ENCODE assay signal across 8 cellular contexts in the genomic region with DNA sequence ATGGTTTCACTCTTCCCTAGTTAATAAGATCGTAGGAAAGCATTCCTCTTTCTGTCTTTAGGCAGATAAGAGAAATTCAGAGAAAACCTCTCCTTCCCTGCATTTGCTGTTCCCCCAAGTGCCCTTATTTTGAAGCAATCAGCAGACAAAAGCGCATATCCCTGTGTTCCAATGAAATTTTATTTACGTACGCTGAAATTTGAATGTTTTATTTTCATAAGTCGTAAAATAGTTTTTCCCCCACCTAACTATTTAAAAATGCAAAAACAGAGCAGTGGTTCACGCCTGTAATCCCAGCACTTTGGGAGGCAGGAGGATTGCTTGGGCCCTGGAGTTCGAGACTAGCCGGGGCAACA. TPM values are rescaled to one million over a fixed set of nuclear protein-coding genes. Genes with fewer than 3 reads are reported as not detected.
DNase-seq lines count a peak whose midpoint lies in the region; TF ChIP-seq lines count a peak whose summit lies in the region.

No MANE protein-coding gene starts in this region.

- peak overlapping the region; percentile 71 to 96 (median 92) for H3K4me3 ChIP-seq in BLaER1 treated with 17β-estradiol and CSF1 and Interleukin-3, amounts not matched to agents 10 nM and 100 nM
- H3K4me3 ChIP-seq in MM.1S (ENCODE audit: low read length): peak overlapping the region; percentile 96

- peak overlapping the region; percentile 60 for H2AFZ ChIP-seq in MM.1S (ENCODE audit: low read length)

- H3K9ac ChIP-seq in BLaER1 treated with 17β-estradiol and CSF1 and Interleukin-3, amounts not matched to agents 10 nM and 100 nM: peak overlapping the region in 1 of 11 experiments; percentile 92; a peak in 1 of 22 replicates
- no peak overlapping the region for H3K9ac ChIP-seq in MM.1S (ENCODE audit: low read length)

- no peaks in the 10 kb centered on the region for H3K27me3 Mint-ChIP-seq in dendritic cell treated with granulocyte-macrophage colony-stimulating factor and Interleukin-4, amounts not matched to agents 40 ng/mL and 50 ng/mL, for 4 days
- H3K27me3 Mint-ChIP-seq in neural crest cell (ENCODE audit: low read depth): no peaks in the 10 kb centered on the region

- H3K27ac Mint-ChIP-seq in dendritic cell treated with granulocyte-macrophage colony-stimulating factor and Interleukin-4, amounts not matched to agents 40 ng/mL and 50 ng/mL, for 4 days: peak overlapping the region; percentile 88
- no peak overlapping the region for H3K27ac Mint-ChIP-seq in neural crest cell (ENCODE audit: unreplicated experiment)

- no peak for TF ChIP-seq CTCF in MM.1S (IDR thresholded peaks at IDR 0.05; ENCODE audit: low read length)
- TF ChIP-seq CTCF in neural crest cell (conservative IDR thresholded peaks at IDR 0.05): no peak

- peak overlapping the region in 4 of 11 experiments; percentile 24 to 90 (median 85); a peak in 5 of 22 replicates for H3K27ac ChIP-seq in BLaER1 treated with 17β-estradiol and CSF1 and Interleukin-3, amounts not matched to agents 10 nM and 100 nM
- no peak overlapping the region for H3K27ac ChIP-seq in MM.1S (ENCODE audit: low read length)

- no peak for TF ChIP-seq POLR2A in erythroblast (IDR thresholded peaks at IDR 0.05; ENCODE audit: low read length)

- H3K4me1 Mint-ChIP-seq in dendritic cell treated with granulocyte-macrophage colony-stimulating factor and Interleukin-4, amounts not matched to agents 40 ng/mL and 50 ng/mL, for 4 days (ENCODE audit: low read depth): peaks cover 55% of the 10 kb centered on the region
- H3K4me1 Mint-ChIP-seq in neural crest cell: peaks cover 15% of the 10 kb centered on the region

- H3K9me3 ChIP-seq in BLaER1 treated with 17β-estradiol and CSF1 and Interleukin-3, amounts not matched to agents 10 nM and 100 nM (replicated peaks in 1 of 11): peaks cover 0 to 9% (median 6%) of the 10 kb centered on the region in 11 experiments; a peak in 13 of 22 replicates
- H3K9me3 ChIP-seq in MM.1S (replicated peaks; ENCODE audit: insufficient read depth, low read length): no peaks in the 10 kb centered on the region

- no peaks in the 10 kb centered on the region for H3K27me3 ChIP-seq in BLaER1 treated with 17β-estradiol and CSF1 and Interleukin-3, amounts not matched to agents 10 nM and 100 nM
- H3K27me3 ChIP-seq in MM.1S (replicated peaks; ENCODE audit: insufficient read depth, low read length): peaks cover 23% of the 10 kb centered on the region

- peaks cover 0 to 25% (median 4%) of the 10 kb centered on the region in 11 experiments; a peak in 8 of 22 replicates for H4K20me1 ChIP-seq in BLaER1 treated with 17β-estradiol and CSF1 and Interleukin-3, amounts not matched to agents 10 nM and 100 nM
- no peaks in the 10 kb centered on the region for H4K20me1 ChIP-seq in MM.1S (ENCODE audit: insufficient read depth, low read length)

- peaks cover 14% of the 10 kb centered on the region for H3K79me2 ChIP-seq in MM.1S (ENCODE audit: low read length)

- H3K4me1 ChIP-seq in BLaER1 treated with 17β-estradiol and CSF1 and Interleukin-3, amounts not matched to agents 10 nM and 100 nM: peaks cover 13 to 50% (median 25%) of the 10 kb centered on the region in 10 experiments
- H3K4me1 ChIP-seq in MM.1S (ENCODE audit: low read length): no peaks in the 10 kb centered on the region

- peaks cover 12 to 36% (median 20%) of the 10 kb centered on the region in 11 experiments for H3K36me3 ChIP-seq in BLaER1 treated with 17β-estradiol and CSF1 and Interleukin-3, amounts not matched to agents 10 nM and 100 nM
- no peaks in the 10 kb centered on the region for H3K36me3 ChIP-seq in MM.1S (replicated peaks; ENCODE audit: insufficient read depth, low read length)

- intact Hi-C loops in dendritic cell treated with granulocyte-macrophage colony-stimulating factor and Interleukin-4, amounts not matched to agents 40 ng/mL and 50 ng/mL, for 4 days (cut with micrococcal nuclease): loop anchor here (2.0 kb wide), 1 partner anchor 16 kb away; no protein-coding TSS in a partner anchor

- H3K36me3 Mint-ChIP-seq in dendritic cell treated with granulocyte-macrophage colony-stimulating factor and Interleukin-4, amounts not matched to agents 40 ng/mL and 50 ng/mL, for 4 days (ENCODE audit: low read depth): peaks cover 30% of the 10 kb centered on the region
- no peaks in the 10 kb centered on the region for H3K36me3 Mint-ChIP-seq in neural crest cell (ENCODE audit: low read depth)

- no peaks in the 10 kb centered on the region for H3K9me3 Mint-ChIP-seq in dendritic cell treated with granulocyte-macrophage colony-stimulating factor and Interleukin-4, amounts not matched to agents 40 ng/mL and 50 ng/mL, for 4 days
- H3K9me3 Mint-ChIP-seq in neural crest cell: peaks cover 3% of the 10 kb centered on the region

- no peaks in the 10 kb centered on the region for H3F3A ChIP-seq in MM.1S (ENCODE audit: insufficient read depth, low read length)

- H3K4me3 Mint-ChIP-seq in dendritic cell treated with granulocyte-macrophage colony-stimulating factor and Interleukin-4, amounts not matched to agents 40 ng/mL and 50 ng/mL, for 4 days: peak overlapping the region; percentile 86
- peak overlapping the region; percentile 94 for H3K4me3 Mint-ChIP-seq in neural crest cell

- no peak for DNase-seq in MM.1S
- DNase-seq in neural crest cell (ENCODE audit: low read depth, low spot score): no peak
- no peak for DNase-seq in stimulated activated CD4-positive, alpha-beta T cell treated with anti-CD3 and anti-CD28 coated beads, Interleukin-12 subunit alpha, Interleukin-12 subunit beta, amount 100 ng/mL, for 4 hours
- no peak for DNase-seq in erythroblast (lab: John Stamatoyannopoulos, UW)
- no peak for DNase-seq in SHP77 (lab: John Stamatoyannopoulos, UW)
- no peak for DNase-seq in activated CD4-positive, alpha-beta T cell treated with anti-CD3 and anti-CD28 coated beads, Interleukin-2, amount 50 U/mL, for 1 hour

- peak overlapping the region in 10 of 11 experiments; percentile 21 to 92 (median 38); a peak in 18 of 22 replicates for H3K4me2 ChIP-seq in BLaER1 treated with 17β-estradiol and CSF1 and Interleukin-3, amounts not matched to agents 10 nM and 100 nM
- H3K4me2 ChIP-seq in MM.1S (ENCODE audit: low read depth, low read length): peak overlapping the region; percentile 42; the same call in 1 of the 2 replicates

- no peaks in the 10 kb centered on the region for H3K9me2 ChIP-seq in MM.1S (replicated peaks; ENCODE audit: insufficient read depth, low read length)

RNA-seq across cellular contexts. Expression of a gene that starts 17.2 kb away (rescaled TPM):
- 24.0 TPM in 2 replicates for total RNA-seq in neural crest cell

RNA-seq across cellular contexts. Expression of a gene that starts 27.2 kb away (rescaled TPM):
- 89.1 and 111 TPM in 2 replicates for total RNA-seq in neural crest cell

RNA-seq across cellular contexts. Expression of a gene that starts 48.2 kb away (rescaled TPM):
- total RNA-seq in neural crest cell: 19.3 and 19.9 TPM in 2 replicates
